11 cellular contexts compared by ENCODE assay signal in genomic region chr1:244672961-244673695, GRCh38. TPM values are rescaled to one million over a fixed set of nuclear protein-coding genes. Genes with fewer than 3 reads are reported as not detected.
DNase-seq lines count a peak whose midpoint lies in the region; ATAC-seq and TF ChIP-seq lines count a peak whose summit lies in the region.
"Had no signal": no experiment of that assay in that cellular context is flagged by ENCODE, and none has a peak within 500 bp of the region (broad histone marks: within the 10 kb centered on the region; RNA-seq: fewer than 3 reads in every experiment).

No MANE protein-coding gene starts in this region.

- H3K27ac ChIP-seq in GM23248 = peak overlapping the region; percentile 18
- H3K27ac ChIP-seq in brain microvascular endothelial cell = peak overlapping the region; percentile 15
- peak overlapping the region in 4 of 5 donors; percentile 2 to 59 (median 34) for H3K27ac ChIP-seq in stomach
- no peak overlapping the region for H3K27ac ChIP-seq in CD4-positive, alpha-beta T cell (ENCODE audit: low read depth, low read length)

- no peak overlapping the region for H3K4me3 Mint-ChIP-seq in CD4-positive, alpha-beta T cell
- H3K4me3 Mint-ChIP-seq: activated CD4-positive, alpha-beta T cell treated with anti-CD3 and anti-CD28 coated beads, Interleukin-2, amount 10 ng/mL, durations not matched to agents 24 days and 14 days; activated naive CD4-positive, alpha-beta T cell treated with anti-CD3 and anti-CD28 coated beads, Interleukin-2, amount 50 U/mL, for 24 hours had no signal

- H3K27me3 Mint-ChIP-seq in CD4-positive, alpha-beta T cell = no peaks in the 10 kb centered on the region
- H3K27me3 Mint-ChIP-seq: activated CD4-positive, alpha-beta T cell treated with anti-CD3 and anti-CD28 coated beads, Interleukin-2, amount 10 ng/mL, durations not matched to agents 24 days and 14 days; activated naive CD4-positive, alpha-beta T cell treated with anti-CD3 and anti-CD28 coated beads, Interleukin-2, amount 50 U/mL, for 24 hours had no signal

- H3K4me3 ChIP-seq in GM23248 (no peak overlapping the region), brain microvascular endothelial cell (ENCODE audit: low read depth, low read length) (no peak overlapping the region), stomach (no peak overlapping the region)

- no peaks in the 10 kb centered on the region for H3K9me3 Mint-ChIP-seq in CD4-positive, alpha-beta T cell
- H3K9me3 Mint-ChIP-seq: activated CD4-positive, alpha-beta T cell treated with anti-CD3 and anti-CD28 coated beads, Interleukin-2, amount 10 ng/mL, durations not matched to agents 24 days and 14 days; activated naive CD4-positive, alpha-beta T cell treated with anti-CD3 and anti-CD28 coated beads, Interleukin-2, amount 50 U/mL, for 24 hours had no signal

- POLR2A ChIA-PET in CD4-positive, alpha-beta T cell (lab: Charles Lee) = no interaction called here

- H3K4me2 ChIP-seq in GM23248 (ENCODE audit: unreplicated experiment) = peak overlapping the region; percentile 40

- no peak overlapping the region for H3K27ac Mint-ChIP-seq in CD4-positive, alpha-beta T cell
- H3K27ac Mint-ChIP-seq: activated CD4-positive, alpha-beta T cell treated with anti-CD3 and anti-CD28 coated beads, Interleukin-2, amount 10 ng/mL, durations not matched to agents 24 days and 14 days; activated naive CD4-positive, alpha-beta T cell treated with anti-CD3 and anti-CD28 coated beads, Interleukin-2, amount 50 U/mL, for 24 hours had no signal

- H3K36me3 Mint-ChIP-seq in CD4-positive, alpha-beta T cell (ENCODE audit: low read depth) = peaks cover 50% of the 10 kb centered on the region

- H3K27me3 ChIP-seq in GM23248 (replicated peaks; ENCODE audit: insufficient read depth) (no peaks in the 10 kb centered on the region), brain microvascular endothelial cell (replicated peaks) (no peaks in the 10 kb centered on the region), stomach (no peaks in the 10 kb centered on the region)
- H3K27me3 ChIP-seq in CD4-positive, alpha-beta T cell (ENCODE audit: control insufficient read depth, insufficient read depth, low read length) = no peaks in the 10 kb centered on the region

- 20 to 25% methylated on average over 4 of the region's 4 CpGs for WGBS in GM23248 (ENCODE audit: low coverage in 1 of 2, low lambda C conversion rate in 2 of 2, missing lambda C conversion rate in 2 of 2), 2 experiments
- WGBS in stomach, 5 donors = 39 to 49% (median 44%) methylated on average over 4 of the region's 4 CpGs

- no peak for TF ChIP-seq POLR2A in stomach (IDR thresholded peaks at IDR 0.05)

- no peak overlapping the region for H3K9ac ChIP-seq in GM23248

- H3F3A ChIP-seq in GM23248 (ENCODE audit: insufficient read depth) = peaks cover 10% of the 10 kb centered on the region; the same call in 1 of the 2 replicates

- H3K79me2 ChIP-seq in GM23248 (ENCODE audit: insufficient read depth) = peaks cover 91% of the 10 kb centered on the region

- H3K4me1 Mint-ChIP-seq in CD4-positive, alpha-beta T cell (ENCODE audit: low read depth) = peaks cover 36% of the 10 kb centered on the region

- no peak overlapping the region for H2AFZ ChIP-seq in GM23248

- DNase-seq in GM23248 (peak; percentile 28), brain microvascular endothelial cell (peak; percentile 34), hepatic stellate cell (ENCODE audit: low spot score) (peak; percentile 24), stomach (peak; percentile 31), CD1c-positive myeloid dendritic cell (ENCODE audit: extremely low spot score) (no peak)
- no peak for DNase-seq in CD4-positive, alpha-beta T cell
- DNase-seq in activated T-cell treated with anti-CD3 and anti-CD28 coated beads, Interleukin-2, amount 50 U/mL, for 1 hour = no peak
- DNase-seq: activated CD4-positive, alpha-beta T cell treated with anti-CD3 and anti-CD28 coated beads, Interleukin-2, amount 10 ng/mL, durations not matched to agents 24 days and 14 days; Calu3 had no signal

- TF ChIP-seq EP300 in stomach (IDR thresholded peaks at IDR 0.05) = no peak

- no peak for ATAC-seq in CD4-positive, alpha-beta T cell (ENCODE audit: poor library complexity)
- no peak for ATAC-seq in esophagus mucosa

- TF ChIP-seq CTCF in brain microvascular endothelial cell (IDR thresholded peaks at IDR 0.05; ENCODE audit: low read depth, low read length, missing control alignments) (no peak), stomach (IDR thresholded peaks at IDR 0.05) (no peak)
- no peak for TF ChIP-seq CTCF in CD4-positive, alpha-beta T cell (IDR thresholded peaks at IDR 0.05)

- no peaks in the 10 kb centered on the region for H4K20me1 ChIP-seq in GM23248 (ENCODE audit: insufficient read depth)

- in situ Hi-C loops in GM23248 (cut with MboI) = no loop called here
- in situ Hi-C loops in brain microvascular endothelial cell (cut with HindIII; ENCODE audit: low pct_ligation_motif_present, low sequenced_read_pairs) = no loop called here

- H3K4me1 ChIP-seq in GM23248 (ENCODE audit: insufficient read depth) = peaks cover 15% of the 10 kb centered on the region
- peaks cover 0 to 27% (median 6%) of the 10 kb centered on the region in 4 donors for H3K4me1 ChIP-seq in stomach

- H3K36me3 ChIP-seq in GM23248 (ENCODE audit: low read depth) (no peaks in the 10 kb centered on the region), brain microvascular endothelial cell (replicated peaks) (no peaks in the 10 kb centered on the region), stomach (peaks cover 0 to 6% (median 2%) of the 10 kb centered on the region in 4 donors)

- H3K9me3 ChIP-seq in GM23248 (ENCODE audit: low read depth) = no peaks in the 10 kb centered on the region
- H3K9me3 ChIP-seq in stomach = no peaks in the 10 kb centered on the region
- no peaks in the 10 kb centered on the region for H3K9me3 ChIP-seq in CD4-positive, alpha-beta T cell (ENCODE audit: control insufficient read depth, low read length)

- intact Hi-C loops in stomach (cut with DNase I; ENCODE audit: low total_unique reads) = no loop called here
- intact Hi-C loops in CD4-positive, alpha-beta T cell (cut with DNase I, micrococcal nuclease) = no loop called here

- H3K9me2 ChIP-seq in GM23248 (ENCODE audit: insufficient read depth) = no peaks in the 10 kb centered on the region

- CTCF ChIA-PET in CD4-positive, alpha-beta T cell (lab: Charles Lee) = interaction anchor here (1.1 kb wide), 1 partner anchor 10 kb away, joined by 3 read pairs; no protein-coding TSS in a partner anchor

RNA-seq across cellular contexts. Expression of gene DESI2, which starts 20.2 kb away (rescaled TPM):
- 58.9 and 65.9 TPM in 2 replicates for total RNA-seq in GM23248 (2014; rRNA removed; shearing (Covaris generic))
- polyA plus RNA-seq in GM23248 (2016; fragmentation: Nextera tagmentation; extraction: Ambion mirVana) (43.1 and 43.9 TPM in 2 replicates), stomach (10 to 100 TPM in 2 of 3 donors, 1 to 10 TPM in 1; 9.8 to 29.2 (median 22.4) TPM)
- total RNA-seq in stomach (10 to 100 TPM in 3 of 5 donors, 1 to 10 TPM in 2; 3.5 to 74.7 (median 15.6) TPM), esophagus mucosa (17.0 TPM)
- 10 to 100 TPM; 12.9 to 13.7 TPM for total RNA-seq in CD4-positive, alpha-beta T cell

Comparison
In these comparisons a context has a peak if more than half of its experiments do, and no peak if none do; other contexts are left out.
1. DNase-seq: peak in GM23248 (single experiment), brain microvascular endothelial cell (single experiment), hepatic stellate cell (single experiment) and stomach (single experiment); none in CD4-positive, alpha-beta T cell (0 of 10), CD1c-positive myeloid dendritic cell (single experiment) and activated T-cell treated with anti-CD3 and anti-CD28 coated beads, Interleukin-2, amount 50 U/mL, for 1 hour (single experiment).